In the genomic region with DNA sequence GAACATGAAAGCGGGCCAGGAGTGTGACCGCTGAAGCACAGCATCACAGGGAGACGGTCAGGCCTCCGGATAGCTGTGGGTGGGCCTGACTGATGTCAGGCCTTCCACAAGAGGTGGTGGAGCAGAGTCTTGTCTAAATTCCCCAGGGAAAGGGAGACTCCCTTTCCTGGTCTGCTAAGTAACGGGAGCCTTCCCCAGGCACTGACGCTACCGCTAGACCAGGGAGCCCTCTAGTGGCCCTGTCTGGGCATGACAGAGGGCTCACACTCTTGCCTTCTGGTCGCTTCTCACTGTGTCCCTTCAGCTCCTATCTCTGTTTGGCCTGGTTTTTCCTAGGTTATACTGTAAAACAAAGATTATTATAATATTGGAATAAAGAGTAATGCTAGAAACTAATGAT, we compare ENCODE assay signal across 8 cellular contexts. TPM values are rescaled to one million over a fixed set of nuclear protein-coding genes. Genes with fewer than 3 reads are reported as not detected.
A peak's percentile ranks its signal among the peaks of the same experiment; 100 is the strongest.
DNase-seq lines count a peak whose midpoint lies in the region; ATAC-seq and TF ChIP-seq lines count a peak whose summit lies in the region.

No MANE protein-coding gene starts in this region.

- ATAC-seq in activated CD8-positive, alpha-beta T cell treated with anti-CD3 and anti-CD28 coated beads, Interleukin-2, amount 10 ng/mL, durations not matched to agents 7 days and 5 days = no peak
- no peak for ATAC-seq in GM21737 (IDR thresholded peaks at IDR 0.05; ENCODE audit: unreplicated experiment)
- no peak for ATAC-seq in HG02884 (IDR thresholded peaks at IDR 0.05; ENCODE audit: unreplicated experiment)
- no peak for ATAC-seq in GM18907 (IDR thresholded peaks at IDR 0.05; ENCODE audit: unreplicated experiment)

- CTCF ChIA-PET in activated CD8-positive, alpha-beta T cell treated with anti-CD3 and anti-CD28 coated beads, Interleukin-2, amount 10 ng/mL, durations not matched to agents 7 days and 5 days (lab: Charles Lee) = interaction anchor here (1.0 to 1.2 kb wide), 3 partner anchors 39 to 205 kb away, joined by 3 read pairs; partner anchors contain the start of gene AHCTF1

- no peak overlapping the region for H3K4me3 Mint-ChIP-seq in activated CD8-positive, alpha-beta T cell treated with anti-CD3 and anti-CD28 coated beads, Interleukin-2, amount 10 ng/mL, durations not matched to agents 7 days and 5 days
- no peak overlapping the region for H3K4me3 Mint-ChIP-seq in progenitor cell of endocrine pancreas (ENCODE audit: low read depth)

- H3K27ac Mint-ChIP-seq in activated CD8-positive, alpha-beta T cell treated with anti-CD3 and anti-CD28 coated beads, Interleukin-2, amount 10 ng/mL, durations not matched to agents 7 days and 5 days = no peak overlapping the region
- no peak overlapping the region for H3K27ac Mint-ChIP-seq in progenitor cell of endocrine pancreas

- H3K27ac ChIP-seq in DOHH2 (ENCODE audit: low read depth, low read length) = no peak overlapping the region

- TF ChIP-seq CTCF in DOHH2 (IDR thresholded peaks at IDR 0.05; ENCODE audit: low read depth, low read length, poor library complexity, severe bottlenecking) (peak; percentile 84), fibroblast of mammary gland (conservative IDR thresholded peaks at IDR 0.05; ENCODE audit: control insufficient read depth, insufficient read depth, low read depth, low read length) (peak; percentile 88), progenitor cell of endocrine pancreas (IDR thresholded peaks at IDR 0.05; ENCODE audit: unreplicated experiment) (peak; percentile 31)

- DNase-seq in NCI-H2029 (lab: John Stamatoyannopoulos, UW) = peak; percentile 45
- DNase-seq in activated CD8-positive, alpha-beta T cell treated with anti-CD3 and anti-CD28 coated beads, Interleukin-2, amount 10 ng/mL, durations not matched to agents 7 days and 5 days = peak; percentile 46
- DNase-seq in fibroblast of mammary gland (ENCODE audit: low read depth) = peak; percentile 77
- DNase-seq in progenitor cell of endocrine pancreas (ENCODE audit: low spot score, unreplicated experiment) = no peak

- no peaks in the 10 kb centered on the region for H3K9me2 ChIP-seq in DOHH2 (replicated peaks; ENCODE audit: control insufficient read depth, low read length)

- H3K36me3 ChIP-seq in DOHH2 (ENCODE audit: control insufficient read depth, low read length) = no peaks in the 10 kb centered on the region

- POLR2A ChIA-PET in activated CD8-positive, alpha-beta T cell treated with anti-CD3 and anti-CD28 coated beads, Interleukin-2, amount 10 ng/mL, durations not matched to agents 7 days and 5 days (lab: Charles Lee) = no interaction called here

- no peaks in the 10 kb centered on the region for H3K4me1 Mint-ChIP-seq in activated CD8-positive, alpha-beta T cell treated with anti-CD3 and anti-CD28 coated beads, Interleukin-2, amount 10 ng/mL, durations not matched to agents 7 days and 5 days (ENCODE audit: low read depth)
- H3K4me1 Mint-ChIP-seq in progenitor cell of endocrine pancreas (ENCODE audit: low read depth) = no peaks in the 10 kb centered on the region

- H3K4me3 ChIP-seq in DOHH2 (ENCODE audit: low read length) (0 out of 2 replicates have a peak overlapping the region, but pooled peaks have one; percentile 12), fibroblast of mammary gland (ENCODE audit: control insufficient read depth, low read depth, low read length) (peak overlapping the region; percentile 31)

- H3K4me2 ChIP-seq in DOHH2 (ENCODE audit: low read length) = 0 out of 2 replicates have a peak overlapping the region, but pooled peaks have one; percentile 40

- H3K79me2 ChIP-seq in DOHH2 (ENCODE audit: control insufficient read depth, low read length) = no peaks in the 10 kb centered on the region

- peaks cover 16% of the 10 kb centered on the region for H3K9me3 Mint-ChIP-seq in activated CD8-positive, alpha-beta T cell treated with anti-CD3 and anti-CD28 coated beads, Interleukin-2, amount 10 ng/mL, durations not matched to agents 7 days and 5 days (ENCODE audit: insufficient read depth)
- H3K9me3 Mint-ChIP-seq in progenitor cell of endocrine pancreas (ENCODE audit: low read depth) = peaks cover 66% of the 10 kb centered on the region

- H3K9me3 ChIP-seq in DOHH2 (ENCODE audit: control insufficient read depth, insufficient read depth, low read length) = peaks cover 18% of the 10 kb centered on the region; the same call in 1 of the 2 replicates

- H3K4me1 ChIP-seq in DOHH2 (ENCODE audit: control insufficient read depth, low read length) = no peaks in the 10 kb centered on the region

- no peaks in the 10 kb centered on the region for H3K27me3 Mint-ChIP-seq in activated CD8-positive, alpha-beta T cell treated with anti-CD3 and anti-CD28 coated beads, Interleukin-2, amount 10 ng/mL, durations not matched to agents 7 days and 5 days (ENCODE audit: low read depth)
- H3K27me3 Mint-ChIP-seq in progenitor cell of endocrine pancreas = no peaks in the 10 kb centered on the region

- no peaks in the 10 kb centered on the region for H3F3A ChIP-seq in DOHH2 (ENCODE audit: control insufficient read depth, insufficient read depth)

- peaks cover 2% of the 10 kb centered on the region for H3K36me3 Mint-ChIP-seq in activated CD8-positive, alpha-beta T cell treated with anti-CD3 and anti-CD28 coated beads, Interleukin-2, amount 10 ng/mL, durations not matched to agents 7 days and 5 days (ENCODE audit: low read depth)
- peaks cover 71% of the 10 kb centered on the region for H3K36me3 Mint-ChIP-seq in progenitor cell of endocrine pancreas (ENCODE audit: insufficient read depth)

- H4K20me1 ChIP-seq in DOHH2 (ENCODE audit: control insufficient read depth, insufficient read depth, low read depth, low read length) = no peaks in the 10 kb centered on the region

- no peaks in the 10 kb centered on the region for H3K27me3 ChIP-seq in DOHH2 (ENCODE audit: control insufficient read depth, low read length)

RNA-seq across cellular contexts. Expression of gene ZNF695, which starts 36.5 kb away (rescaled TPM):
- total RNA-seq in activated CD8-positive, alpha-beta T cell treated with anti-CD3 and anti-CD28 coated beads, Interleukin-2, amount 10 ng/mL, durations not matched to agents 7 days and 5 days = 1 to 10 TPM in 1 of 2 experiments, under 1 TPM in 1; 0.66 to 1.0 TPM
- total RNA-seq in progenitor cell of endocrine pancreas = 14.2 and 15.1 TPM in 2 replicates

RNA-seq across cellular contexts. Expression of gene AHCTF1, which starts 39.6 kb away (rescaled TPM):
- 10 to 100 TPM; 30.4 to 33.4 TPM for total RNA-seq in activated CD8-positive, alpha-beta T cell treated with anti-CD3 and anti-CD28 coated beads, Interleukin-2, amount 10 ng/mL, durations not matched to agents 7 days and 5 days
- 38.2 and 42.8 TPM in 2 replicates for total RNA-seq in progenitor cell of endocrine pancreas

Comparison
In these comparisons a context has a peak if more than half of its experiments do, and no peak if none do; other contexts are left out.
1. CTCF ChIP-seq: peak in every context shown above with its lines; median percentile 88 in fibroblast of mammary gland; 84 in DOHH2; 31 in progenitor cell of endocrine pancreas.